ENCODE assay signal across 13 cellular contexts in the genomic region with DNA sequence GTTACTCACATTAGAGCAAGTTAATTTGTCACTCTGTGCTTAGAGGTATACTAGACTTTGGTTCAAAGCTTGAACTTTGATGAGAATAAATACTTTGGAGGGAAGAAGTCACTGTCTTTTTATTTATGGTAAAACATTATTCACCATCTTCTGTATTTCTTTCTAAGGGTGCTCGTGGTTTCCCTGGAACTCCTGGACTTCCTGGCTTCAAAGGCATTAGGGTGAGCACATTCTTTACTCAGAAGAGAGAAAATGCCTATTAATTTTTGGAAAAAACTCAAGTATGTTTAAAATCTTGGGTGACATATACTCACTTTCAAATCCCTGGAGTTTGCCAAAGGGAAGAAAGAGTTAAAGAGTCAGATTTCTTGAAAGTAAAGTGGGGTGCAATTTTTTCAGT.
"Had no signal": no experiment of that assay in that cellular context is flagged by ENCODE, and none has a peak within 500 bp of the region (broad histone marks: within the 10 kb centered on the region; RNA-seq: fewer than 3 reads in every experiment).

No MANE protein-coding gene starts in this region.

- DNase-seq: activated CD4-positive, alpha-beta T cell treated with anti-CD3 and anti-CD28 coated beads for 4 hours; activated CD8-positive, alpha-beta memory T cell treated with anti-CD3 and anti-CD28 coated beads, Interleukin-2, amount 50 U/mL, for 48 hours; activated CD8-positive, alpha-beta T cell treated with anti-CD3 and anti-CD28 coated beads for 36 hours; activated naive CD4-positive, alpha-beta T cell; cortex of kidney; effector CD8-positive, alpha-beta T cell; nephron progenitor cell; stimulated activated CD4-positive, alpha-beta T cell treated with anti-CD3 and anti-CD28 coated beads, Interleukin-15, amount 100 ng/mL, for 24 hours; stimulated activated CD4-positive, alpha-beta T cell treated with anti-CD3 and anti-CD28 coated beads, Interleukin-4, amount 100 ng/mL, for 24 hours; T-helper 1 cell had no signal

- H3K4me3 ChIP-seq: cardiac muscle cell had no signal

- H3K27ac ChIP-seq: cardiac muscle cell had no signal

- H3K36me3 ChIP-seq: cardiac muscle cell had no signal

- H3K4me3 Mint-ChIP-seq: activated CD8-positive, alpha-beta T cell treated with anti-CD3 and anti-CD28 coated beads for 36 hours; nephron progenitor cell; stimulated activated naive CD8-positive, alpha-beta T cell treated with anti-CD3 and anti-CD28 coated beads, Interleukin-15, Interleukin-2, amounts not matched to agents 100 ng/mL and 50 ng/mL, for 24 hours had no signal

- H3K9me3 Mint-ChIP-seq: activated CD8-positive, alpha-beta T cell treated with anti-CD3 and anti-CD28 coated beads for 36 hours; nephron progenitor cell; stimulated activated naive CD8-positive, alpha-beta T cell treated with anti-CD3 and anti-CD28 coated beads, Interleukin-15, Interleukin-2, amounts not matched to agents 100 ng/mL and 50 ng/mL, for 24 hours had no signal

- H3K4me1 Mint-ChIP-seq: nephron progenitor cell had no signal

- H3K27ac Mint-ChIP-seq: activated CD8-positive, alpha-beta T cell treated with anti-CD3 and anti-CD28 coated beads for 36 hours; nephron progenitor cell; stimulated activated naive CD8-positive, alpha-beta T cell treated with anti-CD3 and anti-CD28 coated beads, Interleukin-15, Interleukin-2, amounts not matched to agents 100 ng/mL and 50 ng/mL, for 24 hours had no signal

- H3K27me3 ChIP-seq: cardiac muscle cell had no signal

- ATAC-seq: activated CD8-positive, alpha-beta T cell treated with anti-CD3 and anti-CD28 coated beads for 36 hours; left lobe of liver had no signal
